19 cellular contexts compared by ENCODE assay signal in the genomic region with DNA sequence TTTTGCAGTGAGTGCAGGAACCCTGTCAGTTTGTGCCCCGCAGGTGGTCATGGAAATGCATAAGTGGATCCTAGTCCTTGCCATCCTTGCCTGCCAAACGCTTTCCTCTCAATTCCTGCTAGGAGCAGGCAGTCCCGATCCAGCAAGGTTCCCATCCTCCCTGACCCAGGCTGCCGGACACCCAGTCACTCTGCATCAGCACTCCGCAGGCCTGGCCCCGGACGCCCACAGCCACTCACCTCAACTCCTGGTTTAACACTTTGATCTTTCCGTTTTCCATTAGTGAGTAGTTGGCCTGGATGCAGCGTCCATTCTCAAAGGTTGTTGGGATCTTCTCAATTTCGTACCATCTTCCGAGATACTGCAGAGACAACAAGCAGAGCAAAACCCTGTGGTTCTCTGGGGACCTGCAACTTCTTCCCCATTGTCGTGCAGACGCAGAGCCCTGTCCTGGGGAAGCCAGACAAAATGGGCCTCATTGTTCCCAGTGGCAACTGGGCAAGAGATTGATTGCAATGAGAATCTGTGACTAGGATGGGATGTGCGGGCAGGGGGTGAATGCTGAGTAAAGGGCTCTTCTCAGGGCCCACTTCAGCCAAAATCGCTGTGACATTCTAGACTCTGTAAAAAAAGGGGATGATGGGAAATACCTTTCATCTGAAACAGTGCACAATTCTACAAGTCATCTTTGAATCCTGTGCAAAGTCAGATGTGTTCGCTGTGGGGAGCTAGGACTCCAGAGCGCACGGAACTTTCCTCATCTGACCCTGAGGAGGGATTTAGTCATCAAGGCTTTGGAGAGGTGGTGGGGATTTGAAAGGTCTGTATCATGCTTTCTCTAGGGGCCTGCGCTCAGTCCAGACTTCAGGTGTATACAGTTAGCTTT. TPM values are rescaled to one million over a fixed set of nuclear protein-coding genes. Genes with fewer than 3 reads are reported as not detected.
DNase-seq lines count a peak whose midpoint lies in the region; ATAC-seq, FAIRE-seq and TF ChIP-seq lines count a peak whose summit lies in the region.
"Had no signal": no experiment of that assay in that cellular context is flagged by ENCODE, and none has a peak within 500 bp of the region (broad histone marks: within the 10 kb centered on the region; RNA-seq: fewer than 3 reads in every experiment).

No MANE protein-coding gene starts in this region.

- TF ChIP-seq CTCF in GM23338 (conservative IDR thresholded peaks at IDR 0.05; ENCODE audit: low read depth in 2 of 2) (no peak), bronchial epithelial cell (IDR thresholded peaks at IDR 0.05; ENCODE audit: insufficient read depth, low read length, severe bottlenecking) (no peak), gastrocnemius medialis (IDR thresholded peaks at IDR 0.05 in 4 of 5, conservative IDR thresholded peaks at IDR 0.05 in 1 of 5) (no peak)

- H3K27ac ChIP-seq in GM23338 (ENCODE audit: low read depth) (no peak overlapping the region), gastrocnemius medialis (peak overlapping the region; percentile 75 to 90 (median 82))
- H3K27ac ChIP-seq: 22Rv1 had no signal

- H3K79me2 ChIP-seq in GM23338 (replicated peaks; ENCODE audit: insufficient read depth), result no peaks in the 10 kb centered on the region

- H4K20me1 ChIP-seq in GM23338 (replicated peaks; ENCODE audit: insufficient read depth), result no peaks in the 10 kb centered on the region

- H3K36me3 ChIP-seq in GM23338 (ENCODE audit: insufficient read depth), result no peaks in the 10 kb centered on the region
- no peaks in the 10 kb centered on the region for H3K36me3 ChIP-seq in bronchial epithelial cell (ENCODE audit: control insufficient read depth, insufficient read depth, low read length)
- H3K36me3 ChIP-seq in gastrocnemius medialis, result no peaks in the 10 kb centered on the region

- no peak for DNase-seq in GM23338 (ENCODE audit: low spot score)
- no peak for DNase-seq in bronchial epithelial cell (ENCODE audit: low read depth)
- DNase-seq in medulla oblongata (ENCODE audit: extremely low spot score), result peak; percentile 60
- DNase-seq in gastrocnemius medialis, result peak in 1 of 2 donors; percentile 47
- DNase-seq in erythroblast (lab: John Stamatoyannopoulos, UW), result no peak
- DNase-seq in NCI-H226, result no peak
- DNase-seq in immature natural killer cell, result no peak
- DNase-seq: CD8-positive, alpha-beta memory T cell; GOT3; HCEC 1CT; HFFc6 had no signal

- H3K4me3 ChIP-seq in GM23338 (no peak overlapping the region), bronchial epithelial cell (ENCODE audit: low read depth, low read length) (no peak overlapping the region), gastrocnemius medialis (no peak overlapping the region)
- H3K4me3 ChIP-seq: GM12878, K562 had no signal

- H3K27ac Mint-ChIP-seq in GM23338 (no peak overlapping the region), immature natural killer cell (no peak overlapping the region)
- H3K27ac Mint-ChIP-seq: CD8-positive, alpha-beta memory T cell; HFFc6 had no signal

- H3K4me3 Mint-ChIP-seq in GM23338 (no peak overlapping the region), immature natural killer cell (no peak overlapping the region)
- H3K4me3 Mint-ChIP-seq: CD14-positive monocyte, HFFc6 had no signal

- H3K27me3 ChIP-seq in GM23338 (ENCODE audit: insufficient read depth) (no peaks in the 10 kb centered on the region), bronchial epithelial cell (ENCODE audit: control insufficient read depth, insufficient read depth, low read length) (no peaks in the 10 kb centered on the region), gastrocnemius medialis (no peaks in the 10 kb centered on the region)

- no peaks in the 10 kb centered on the region for H3K9me3 ChIP-seq in gastrocnemius medialis

- intact Hi-C loops in gastrocnemius medialis (cut with DNase I; ENCODE audit: low total_unique reads), result loop anchor here (2.0 kb wide), 1 partner anchor 13 kb away; no protein-coding TSS in a partner anchor

- FAIRE-seq in bronchial epithelial cell (lab: Jason Lieb, UNC), result peak; percentile 40
- FAIRE-seq: GM12878, GM18507, K562 had no signal

- H3F3A ChIP-seq in GM23338 (replicated peaks; ENCODE audit: low read depth), result no peaks in the 10 kb centered on the region

- no peaks in the 10 kb centered on the region for H3K9me2 ChIP-seq in GM23338 (ENCODE audit: insufficient read depth)

- H2AFZ ChIP-seq in GM23338, result peak overlapping the region; percentile 90; the same call in 1 of the 2 replicates

- H3K36me3 Mint-ChIP-seq in GM23338 (ENCODE audit: low read depth), result no peaks in the 10 kb centered on the region
- H3K36me3 Mint-ChIP-seq in immature natural killer cell, result no peaks in the 10 kb centered on the region
- H3K36me3 Mint-ChIP-seq: CD14-positive monocyte; CD8-positive, alpha-beta memory T cell had no signal

- in situ Hi-C loops in gastrocnemius medialis (cut with MboI; ENCODE audit: low sequenced_read_pairs in 4 of 4), result loop anchor here in 1 of 4 donors (25.0 kb wide), 1 partner anchor 263 kb away; no protein-coding TSS in a partner anchor

- peak; percentile 52; the same call in 2 of the 3 replicates for ATAC-seq in GM23338
- ATAC-seq in gastrocnemius medialis, result peak; percentile 78 to 82
- ATAC-seq in GM18907 (IDR thresholded peaks at IDR 0.05; ENCODE audit: unreplicated experiment), result no peak
- ATAC-seq: GM12878, K562 had no signal

- peaks cover 3% of the 10 kb centered on the region; the same call in 1 of the 3 replicates for H3K9me3 Mint-ChIP-seq in GM23338
- no peaks in the 10 kb centered on the region for H3K9me3 Mint-ChIP-seq in immature natural killer cell
- H3K9me3 Mint-ChIP-seq: CD8-positive, alpha-beta memory T cell; HFFc6 had no signal

- H3K4me1 ChIP-seq in GM23338 (ENCODE audit: insufficient read depth) (peaks cover 11% of the 10 kb centered on the region; the same call in 1 of the 2 replicates), gastrocnemius medialis (peaks cover 21 to 31% of the 10 kb centered on the region in 2 donors)

- H3K4me2 ChIP-seq in GM23338, result peak overlapping the region; percentile 38; the same call in 1 of the 2 replicates

- no peaks in the 10 kb centered on the region for H3K27me3 Mint-ChIP-seq in GM23338 (ENCODE audit: insufficient read depth, low read depth, poor library complexity)
- H3K27me3 Mint-ChIP-seq in immature natural killer cell (ENCODE audit: low read depth in 3 of 3), result peaks cover 2 to 6% (median 4%) of the 10 kb centered on the region in 3 donors

- H3K4me1 Mint-ChIP-seq in GM23338 (peaks cover 13% of the 10 kb centered on the region), immature natural killer cell (peaks cover 1 to 11% of the 10 kb centered on the region in 2 donors)

- TF ChIP-seq POLR2A in gastrocnemius medialis (IDR thresholded peaks at IDR 0.05) (no peak), erythroblast (IDR thresholded peaks at IDR 0.05; ENCODE audit: low read length) (no peak)

TF ChIP-seq in GM23338, 12 proteins besides CTCF, POLR2A, EP300 and RAD21:
- TF ChIP-seq JUNB (IDR thresholded peaks at IDR 0.05; ENCODE audit: unreplicated experiment) (no peak), ZNF331 (CRISPR knock-in tag; IDR thresholded peaks at IDR 0.05; ENCODE audit: low read depth) (0 out of 2 replicates have a peak, but pooled peaks have one; percentile 11), NANOG (IDR thresholded peaks at IDR 0.05; ENCODE audit: borderline replicate concordance) (no peak)

RNA-seq across cellular contexts. Expression of a gene that starts 9.9 kb away (rescaled TPM):
- not detected in 2 replicates for total RNA-seq in GM23338 (2014; rRNA removed; shearing (Covaris generic))
- polyA plus RNA-seq in GM23338 (2016; fragmentation: Nextera tagmentation; extraction: Ambion mirVana) (not detected in 2 replicates), immature natural killer cell (not detected)
- total RNA-seq in bronchial epithelial cell (0.77 and 3.9 TPM in 2 replicates), gastrocnemius medialis (100 to 1,000 TPM; 602 to 801 (median 626) TPM)
- total RNA-seq: A673, Daoy had no signal
- polyA plus RNA-seq: CD14-positive monocyte; CD8-positive, alpha-beta memory T cell had no signal

RNA-seq across cellular contexts. Expression of a gene that starts 30.7 kb away (rescaled TPM):
- 32.9 and 46.8 TPM in 2 replicates for total RNA-seq in GM23338 (2014; rRNA removed; shearing (Covaris generic))
- 37.1 and 45.9 TPM in 2 replicates for polyA plus RNA-seq in GM23338 (2016; fragmentation: Nextera tagmentation; extraction: Ambion mirVana)
- 57.9 and 120 TPM in 2 replicates for total RNA-seq in bronchial epithelial cell
- 100 to 1,000 TPM in 3 of 4 donors, 10 to 100 TPM in 1; 80.6 to 133 (median 108) TPM for total RNA-seq in gastrocnemius medialis
- 100 to 1,000 TPM; 118 to 123 (median 120) TPM for polyA plus RNA-seq in immature natural killer cell

Comparison
In these comparisons a context has a peak if more than half of its experiments do, and no peak if none do; other contexts are left out.
1. RNA of a gene that starts 9.9 kb away (total RNA-seq): 602 to 801 TPM in gastrocnemius medialis; 0.77 to 3.9 TPM in bronchial epithelial cell and not detected in GM23338; every median in the first group is over 100 times any median in the second.